ENCODE assay signal across 18 cellular contexts in the genomic region with DNA sequence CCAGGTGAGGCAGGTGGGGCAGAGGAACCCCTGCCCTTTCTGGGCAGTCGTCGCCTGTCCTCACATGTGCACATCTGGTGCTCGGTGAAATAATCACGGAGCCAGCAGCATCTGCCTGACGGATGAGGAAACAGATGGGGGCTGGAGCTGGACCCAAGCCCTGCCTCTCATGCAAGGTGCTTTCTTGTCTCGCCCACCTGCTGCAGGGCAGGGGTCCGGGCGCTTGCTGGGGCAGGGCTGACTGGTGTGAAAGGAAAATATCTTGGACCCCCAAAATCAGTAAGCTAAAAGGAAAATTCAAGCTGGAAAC. TPM values are rescaled to one million over a fixed set of nuclear protein-coding genes. Genes with fewer than 3 reads are reported as not detected.
DNase-seq lines count a peak whose midpoint lies in the region; ATAC-seq and TF ChIP-seq lines count a peak whose summit lies in the region.
"Had no signal": no experiment of that assay in that cellular context is flagged by ENCODE, and none has a peak within 500 bp of the region (broad histone marks: within the 10 kb centered on the region; RNA-seq: fewer than 3 reads in every experiment).

No MANE protein-coding gene starts in this region.

- H3K27ac Mint-ChIP-seq in stimulated activated naive B cell treated with anti-CD40 and anti-IgM and Interleukin-4, amounts not matched to agents 10 μg/mL and 1 μg/mL and 100 μg/mL, for 72 hours, result peak overlapping the region; percentile 11
- H3K27ac Mint-ChIP-seq: CD14-positive monocyte; CD4-positive, alpha-beta memory T cell; IgD-negative memory B cell had no signal

- no peak for ATAC-seq in stimulated activated naive B cell treated with anti-CD40 and anti-IgM and Interleukin-4, amounts not matched to agents 10 μg/mL and 1 μg/mL and 100 μg/mL, for 72 hours (replicated peaks)
- ATAC-seq in GM19351 (IDR thresholded peaks at IDR 0.05; ENCODE audit: unreplicated experiment), result no peak
- ATAC-seq: HepG2 had no signal

- peak overlapping the region; percentile 14; the same call in 1 of the 2 replicates for H3K27ac ChIP-seq in VCaP
- no peak overlapping the region for H3K27ac ChIP-seq in osteoblast (ENCODE audit: low read depth, low read length)
- H3K27ac ChIP-seq: 22Rv1, A549 had no signal

- peaks cover 3% of the 10 kb centered on the region for H3K27me3 ChIP-seq in osteoblast (ENCODE audit: insufficient read depth, low read length)

- no peak overlapping the region for H3K4me2 ChIP-seq in osteoblast (ENCODE audit: insufficient read depth, low read length)
- H3K4me2 ChIP-seq: A549 had no signal

- no peaks in the 10 kb centered on the region for H3K36me3 Mint-ChIP-seq in stimulated activated naive B cell treated with anti-CD40 and anti-IgM and Interleukin-4, amounts not matched to agents 10 μg/mL and 1 μg/mL and 100 μg/mL, for 72 hours
- H3K36me3 Mint-ChIP-seq: CD14-positive monocyte; CD4-positive, alpha-beta memory T cell; IgD-negative memory B cell had no signal

- no peaks in the 10 kb centered on the region for H4K20me1 ChIP-seq in osteoblast (ENCODE audit: insufficient read depth, low read length)

- no peaks in the 10 kb centered on the region for H3K79me2 ChIP-seq in osteoblast (ENCODE audit: insufficient read depth, low read length)

- H2AFZ ChIP-seq in osteoblast (ENCODE audit: low read length), result no peak overlapping the region

- H3K4me3 ChIP-seq in osteoblast (ENCODE audit: insufficient read depth, low read length), result no peak overlapping the region
- H3K4me3 ChIP-seq: A549, HAP-1 had no signal

- no peak for TF ChIP-seq CTCF in VCaP (conservative IDR thresholded peaks at IDR 0.05)
- no peak for TF ChIP-seq CTCF in osteoblast (IDR thresholded peaks at IDR 0.05; ENCODE audit: extremely low read depth, low read depth, low read length)

- H3K36me3 ChIP-seq in osteoblast (ENCODE audit: insufficient read depth, low read length), result no peaks in the 10 kb centered on the region
- H3K36me3 ChIP-seq: HAP-1 had no signal

- H3K9me3 Mint-ChIP-seq in stimulated activated naive B cell treated with anti-CD40 and anti-IgM and Interleukin-4, amounts not matched to agents 10 μg/mL and 1 μg/mL and 100 μg/mL, for 72 hours, result no peaks in the 10 kb centered on the region

- DNase-seq in DMS 273 (lab: John Stamatoyannopoulos, UW; ENCODE audit: unreplicated experiment) (peak; percentile 20), DMS 273 treated with DMSO at 0.1 percent for 48 hours (lab: John Stamatoyannopoulos, UW) (no peak), osteoblast (ENCODE audit: insufficient read length, low spot score, missing footprints) (peak; percentile 46), activated gamma-delta T cell treated with Interleukin-2 at 50 U/mL for 16 hours (no peak)
- no peak for DNase-seq in stimulated activated naive B cell treated with anti-CD40 and anti-IgM and Interleukin-4, amounts not matched to agents 10 μg/mL and 1 μg/mL and 100 μg/mL, for 72 hours
- DNase-seq in NK-92 treated with Interleukin-12 subunit alpha and Interleukin-12 subunit beta, amount 100 ng/mL, for 24 hours (lab: John Stamatoyannopoulos, UW), result no peak
- DNase-seq: AML-193; CD4-positive, alpha-beta memory T cell; DMS53 had no signal

- H3K4me3 Mint-ChIP-seq in stimulated activated naive B cell treated with anti-CD40 and anti-IgM and Interleukin-4, amounts not matched to agents 10 μg/mL and 1 μg/mL and 100 μg/mL, for 72 hours, result no peak overlapping the region
- H3K4me3 Mint-ChIP-seq: CD14-positive monocyte; CD4-positive, alpha-beta memory T cell; IgD-negative memory B cell had no signal

- no peaks in the 10 kb centered on the region for H3K9me3 ChIP-seq in osteoblast (ENCODE audit: low read depth, low read length)

- peaks cover 0 to 12% of the 10 kb centered on the region in 2 donors for H3K4me1 Mint-ChIP-seq in stimulated activated naive B cell treated with anti-CD40 and anti-IgM and Interleukin-4, amounts not matched to agents 10 μg/mL and 1 μg/mL and 100 μg/mL, for 72 hours
- H3K4me1 Mint-ChIP-seq: CD14-positive monocyte; CD4-positive, alpha-beta memory T cell had no signal

- H3K27me3 Mint-ChIP-seq in stimulated activated naive B cell treated with anti-CD40 and anti-IgM and Interleukin-4, amounts not matched to agents 10 μg/mL and 1 μg/mL and 100 μg/mL, for 72 hours, result peaks cover 4 to 21% of the 10 kb centered on the region in 2 donors

- no peaks in the 10 kb centered on the region for H3K4me1 ChIP-seq in osteoblast (ENCODE audit: insufficient read depth, low read length)
- H3K4me1 ChIP-seq: A549, HAP-1 had no signal

RNA-seq across cellular contexts. Expression of gene ALDH3B2, which starts 3.3 kb away (rescaled TPM):
- not detected in 2 replicates for total RNA-seq in osteoblast
- total RNA-seq: CD4-positive, alpha-beta memory T cell; H1; HepG2 had no signal

RNA-seq across cellular contexts. Expression of gene ACY3, which starts 20.6 kb away (rescaled TPM):
- under 0.01 and 0.29 TPM in 2 replicates for total RNA-seq in osteoblast
- total RNA-seq: CD4-positive, alpha-beta memory T cell; H1 had no signal

RNA-seq across cellular contexts. Expression of gene TBX10, which starts 31.6 kb away (rescaled TPM):
- total RNA-seq in osteoblast, result not detected in 2 replicates
- total RNA-seq: CD4-positive, alpha-beta memory T cell; H1 had no signal

RNA-seq across cellular contexts. Expression of gene NUDT8, which starts 41.4 kb away (rescaled TPM):
- 4.7 and 5.3 TPM in 2 replicates for total RNA-seq in osteoblast

Comparison
In these comparisons a context has a peak if more than half of its experiments do, and no peak if none do; other contexts are left out.
1. DNase-seq: peak in DMS 273 (single experiment) and osteoblast (single experiment); none in DMS 273 treated with DMSO at 0.1 percent for 48 hours (single experiment), stimulated activated naive B cell treated with anti-CD40 and anti-IgM and Interleukin-4, amounts not matched to agents 10 μg/mL and 1 μg/mL and 100 μg/mL, for 72 hours (single experiment), NK-92 treated with Interleukin-12 subunit alpha and Interleukin-12 subunit beta, amount 100 ng/mL, for 24 hours (single experiment) and activated gamma-delta T cell treated with Interleukin-2 at 50 U/mL for 16 hours (single experiment).